ENCODE assay signal across 1 cellular context in genomic region chr15:65828566-65828965, GRCh38.
TF ChIP-seq lines count a peak whose summit lies in the region.

No MANE protein-coding gene starts in this region.

TF ChIP-seq in HCT116, 20 proteins besides CTCF, POLR2A, EP300 and RAD21:
- no peak for TF ChIP-seq TCF7L2 (IDR thresholded peaks at IDR 0.05; ENCODE audit: borderline replicate concordance, extremely low read depth, insufficient read depth, insufficient read length)
- TF ChIP-seq ZNF274 (IDR thresholded peaks at IDR 0.05; ENCODE audit: low read depth, low read length): no peak
- no peak for TF ChIP-seq ZFX (IDR thresholded peaks at IDR 0.05)
- no peak for TF ChIP-seq EZH2phosphoT487 (IDR thresholded peaks at IDR 0.05; ENCODE audit: borderline replicate concordance)
- TF ChIP-seq ELF1 (IDR thresholded peaks at IDR 0.05; ENCODE audit: borderline replicate concordance, low read depth): no peak
- TF ChIP-seq CBX3 (IDR thresholded peaks at IDR 0.05; ENCODE audit: low read depth): no peak
- no peak for TF ChIP-seq FOSL1 (IDR thresholded peaks at IDR 0.05; ENCODE audit: low read depth)
- TF ChIP-seq ATF3 (IDR thresholded peaks at IDR 0.05): no peak
- no peak for TF ChIP-seq JUND (IDR thresholded peaks at IDR 0.05)
- TF ChIP-seq SIN3A (IDR thresholded peaks at IDR 0.05; ENCODE audit: low read depth): no peak
- no peak for TF ChIP-seq ZBTB33 (IDR thresholded peaks at IDR 0.05; ENCODE audit: extremely low read depth, insufficient replicate concordance, low read length)
- no peak for TF ChIP-seq SRF (IDR thresholded peaks at IDR 0.05; ENCODE audit: low read depth)
- TF ChIP-seq EGR1 (IDR thresholded peaks at IDR 0.05; ENCODE audit: low read depth): no peak
- no peak for TF ChIP-seq EZH2 (IDR thresholded peaks at IDR 0.05)
- no peak for TF ChIP-seq SP1 (IDR thresholded peaks at IDR 0.05; ENCODE audit: low read depth)
- TF ChIP-seq YY1 (IDR thresholded peaks at IDR 0.05; ENCODE audit: extremely low read depth, insufficient replicate concordance, low read depth, low read length): no peak
- TF ChIP-seq CEBPB (IDR thresholded peaks at IDR 0.05; ENCODE audit: low read depth): no peak
- no peak for TF ChIP-seq POLR2AphosphoS5 (IDR thresholded peaks at IDR 0.05; ENCODE audit: low read depth, low read length)
